In the genomic region with DNA sequence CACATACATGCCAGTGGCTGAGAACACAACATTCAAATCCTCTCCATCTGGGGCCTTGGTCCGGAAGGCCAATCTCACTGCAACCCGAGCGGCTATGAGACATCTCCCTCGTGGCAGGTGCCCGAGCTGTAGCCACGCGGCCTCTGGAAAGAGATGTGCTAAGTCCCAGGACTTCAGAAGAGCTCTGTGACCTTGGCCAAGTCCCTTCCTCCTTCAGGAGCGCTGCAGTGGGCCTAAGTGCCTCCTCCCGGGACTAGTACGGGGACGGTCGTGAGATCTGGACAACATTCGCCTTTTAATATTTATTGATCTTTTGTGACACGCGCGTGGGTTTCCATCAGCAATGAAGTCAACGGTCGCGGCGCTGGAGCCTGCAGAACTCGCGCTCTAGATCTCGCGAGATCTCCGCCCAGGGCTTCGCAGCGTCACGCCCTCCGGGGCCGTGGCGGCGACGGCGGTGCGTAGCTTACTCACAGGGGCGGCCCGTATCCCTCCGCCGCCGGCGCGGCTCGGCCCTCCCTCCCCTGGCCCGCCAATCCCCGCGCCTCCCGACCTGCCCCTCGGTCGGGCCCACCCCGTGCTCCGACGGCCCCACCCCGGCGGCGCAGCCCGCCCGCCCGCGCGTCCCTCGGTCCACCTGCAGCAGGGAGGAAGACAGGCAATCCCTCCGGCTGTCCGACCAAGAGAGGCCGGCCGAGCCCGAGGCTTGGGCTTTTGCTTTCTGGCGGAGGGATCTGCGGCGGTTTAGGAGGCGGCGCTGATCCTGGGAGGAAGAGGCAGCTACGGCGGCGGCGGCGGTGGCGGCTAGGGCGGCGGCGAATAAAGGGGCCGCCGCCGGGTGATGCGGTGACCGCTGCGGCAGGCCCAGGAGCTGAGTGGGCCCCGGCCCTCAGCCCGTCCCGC, we compare ENCODE assay signal across 8 cellular contexts. TPM values are rescaled to one million over a fixed set of nuclear protein-coding genes. Genes with fewer than 3 reads are reported as not detected.
DNase-seq lines count a peak whose midpoint lies in the region; TF ChIP-seq lines count a peak whose summit lies in the region.

Gene UBE2D2 (plus strand): TSS at position 588 of the 903 bp plus-strand sequence. CDS start 453 bp downstream, outside the sequence.

- H3K4me3 ChIP-seq in DOHH2 (ENCODE audit: low read length): peak within 1 kb of the TSS; percentile 98
- H3K4me3 ChIP-seq in GM23248: peak within 1 kb of the TSS; percentile 82
- peak within 1 kb of the TSS; percentile 79 to 93 (median 87) for H3K4me3 ChIP-seq in esophagus squamous epithelium

- H3K4me1 ChIP-seq in DOHH2 (ENCODE audit: control insufficient read depth, low read length) (peaks cover 44% of the 10 kb centered on the region), GM23248 (ENCODE audit: insufficient read depth) (peaks cover 24% of the 10 kb centered on the region; the same call in 1 of the 2 replicates), esophagus squamous epithelium (peaks cover 13 to 47% (median 36%) of the 10 kb centered on the region in 3 donors)

- peaks cover 41% of the 10 kb centered on the region for H3K36me3 ChIP-seq in DOHH2 (ENCODE audit: control insufficient read depth, low read length)
- H3K36me3 ChIP-seq in GM23248 (ENCODE audit: low read depth): peaks cover 6% of the 10 kb centered on the region; the same call in 1 of the 2 replicates
- peaks cover 0 to 10% (median 0%) of the 10 kb centered on the region in 3 donors for H3K36me3 ChIP-seq in esophagus squamous epithelium

- H4K20me1 ChIP-seq in DOHH2 (ENCODE audit: control insufficient read depth, insufficient read depth, low read depth, low read length): peaks cover 5% of the 10 kb centered on the region; the same call in 1 of the 2 replicates
- H4K20me1 ChIP-seq in GM23248 (ENCODE audit: insufficient read depth): peaks cover 13% of the 10 kb centered on the region; the same call in 1 of the 2 replicates

- peak within 1 kb of the TSS; percentile 87 for H3K9ac ChIP-seq in GM23248

- TF ChIP-seq CTCF in DOHH2 (IDR thresholded peaks at IDR 0.05; ENCODE audit: low read depth, low read length, poor library complexity, severe bottlenecking) (no peak), esophagus squamous epithelium (IDR thresholded peaks at IDR 0.05) (peak in 1 of 6 experiments; percentile 2)

- H3K27me3 ChIP-seq in DOHH2 (ENCODE audit: control insufficient read depth, low read length): no peaks in the 10 kb centered on the region
- H3K27me3 ChIP-seq in GM23248 (replicated peaks; ENCODE audit: insufficient read depth): no peaks in the 10 kb centered on the region
- H3K27me3 ChIP-seq in esophagus squamous epithelium: no peaks in the 10 kb centered on the region

- H3K9me3 ChIP-seq in DOHH2 (ENCODE audit: control insufficient read depth, insufficient read depth, low read length) (no peaks in the 10 kb centered on the region), GM23248 (ENCODE audit: low read depth) (no peaks in the 10 kb centered on the region), esophagus squamous epithelium (no peaks in the 10 kb centered on the region)

- H3K27ac ChIP-seq in DOHH2 (ENCODE audit: low read depth, low read length): peak within 1 kb of the TSS; percentile 89
- H3K27ac ChIP-seq in GM23248: peak within 1 kb of the TSS; percentile 87
- H3K27ac ChIP-seq in esophagus squamous epithelium: peak within 1 kb of the TSS; percentile 95 to 100 (median 100)

- no peaks in the 10 kb centered on the region for H3K9me2 ChIP-seq in DOHH2 (replicated peaks; ENCODE audit: control insufficient read depth, low read length)
- no peaks in the 10 kb centered on the region for H3K9me2 ChIP-seq in GM23248 (ENCODE audit: insufficient read depth)

- H3K79me2 ChIP-seq in DOHH2 (ENCODE audit: control insufficient read depth, low read length) (peaks cover 53% of the 10 kb centered on the region), GM23248 (ENCODE audit: insufficient read depth) (peaks cover 43% of the 10 kb centered on the region)

- intact Hi-C loops in esophagus squamous epithelium (cut with DNase I): no loop called here

- DNase-seq in GM23248 (peak; percentile 99), Kasumi-1 (lab: John Stamatoyannopoulos, UW) (peak; percentile 93), RKO (ENCODE audit: low spot score) (peak; percentile 98), activated T-helper 1 cell treated with Interleukin-2 at 50 U/mL for 16 hours (ENCODE audit: low read depth) (peak; percentile 97), esophagus squamous epithelium (lab: John Stamatoyannopoulos, UW) (peak; percentile 87), myocyte (ENCODE audit: low read depth) (peak; percentile 98)
- DNase-seq in stimulated activated CD8-positive, alpha-beta memory T cell treated with anti-CD3 and anti-CD28 coated beads, Interleukin-7, amount 100 ng/mL, for 4 hours (ENCODE audit: low read depth in 2 of 2): peak; percentile 92 to 97

- H3K4me2 ChIP-seq in DOHH2 (ENCODE audit: low read length): peak within 1 kb of the TSS; percentile 83
- peak within 1 kb of the TSS; percentile 97 for H3K4me2 ChIP-seq in GM23248 (ENCODE audit: unreplicated experiment)

- peak in 3 of 4 donors; percentile 51 to 89 (median 86) for TF ChIP-seq POLR2A in esophagus squamous epithelium (IDR thresholded peaks at IDR 0.05)

- in situ Hi-C loops in GM23248 (cut with MboI): no loop called here

- H3F3A ChIP-seq in DOHH2 (ENCODE audit: control insufficient read depth, insufficient read depth) (peaks cover 24% of the 10 kb centered on the region), GM23248 (ENCODE audit: insufficient read depth) (peaks cover 11% of the 10 kb centered on the region; the same call in 1 of the 2 replicates)

- peak within 1 kb of the TSS; percentile 96 for H2AFZ ChIP-seq in GM23248

- 1% methylated on average over 43 to 51 of the region's 89 CpGs for WGBS in GM23248 (ENCODE audit: low coverage in 1 of 2, low lambda C conversion rate in 2 of 2, missing lambda C conversion rate in 2 of 2), 2 experiments
- 0 to 2% methylated on average over 18 to 25 of the region's 89 CpGs for WGBS in esophagus squamous epithelium, 2 donors

RNA-seq across cellular contexts. Expression of gene UBE2D2, which starts in this region (rescaled TPM):
- 68.9 and 88.8 TPM in 2 replicates for total RNA-seq in GM23248 (2014; rRNA removed; shearing (Covaris generic))
- 129 and 141 TPM in 2 replicates for polyA plus RNA-seq in GM23248 (2016; fragmentation: Nextera tagmentation; extraction: Ambion mirVana)
- total RNA-seq in esophagus squamous epithelium (10 to 100 TPM; 63.7 to 85.4 (median 81.1) TPM), myocyte (89.1 and 130 TPM in 2 replicates)
- 136 TPM for polyA plus RNA-seq in myocyte (2012)

Comparison
In these comparisons a context has a peak if more than half of its experiments do, and no peak if none do; other contexts are left out.
1. Peak in every context shown above with its lines: DNase-seq, H3K4me3 ChIP-seq and H3K27ac ChIP-seq.